Comparison of ENCODE assay signal across 31 cellular contexts in the genomic region with DNA sequence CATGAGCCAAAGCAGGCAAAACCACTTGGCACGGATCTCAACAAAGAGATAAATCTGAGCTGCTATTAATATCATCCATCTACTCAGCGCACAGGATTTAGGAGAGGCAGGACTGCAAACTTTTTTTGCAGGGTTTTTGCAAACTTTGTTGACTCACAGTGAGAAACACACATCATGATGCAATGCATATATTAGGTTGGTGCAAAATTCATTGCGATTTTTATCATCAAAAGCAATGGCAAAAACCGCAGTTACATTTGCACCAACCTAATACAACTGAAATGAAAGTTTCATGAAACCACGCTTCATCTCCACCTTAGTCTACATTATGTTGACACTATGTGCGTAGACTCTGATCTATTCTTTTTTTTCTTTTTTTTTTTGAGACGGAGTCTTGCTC. TPM values are rescaled to one million over a fixed set of nuclear protein-coding genes. Genes with fewer than 3 reads are reported as not detected.
"Had no signal": no experiment of that assay in that cellular context is flagged by ENCODE, and none has a peak within 500 bp of the region (broad histone marks: within the 10 kb centered on the region; RNA-seq: fewer than 3 reads in every experiment).

No MANE protein-coding gene starts in this region.

- H2AFZ ChIP-seq: hepatocyte had no signal

- H3K36me3 ChIP-seq: esophagus muscularis mucosa, gastroesophageal sphincter, heart left ventricle, prostate gland, right atrium auricular region, sigmoid colon, thoracic aorta, tibial nerve, upper lobe of left lung had no signal

- H3K4me3 ChIP-seq: coronary artery, esophagus muscularis mucosa, gastroesophageal sphincter, heart left ventricle, hepatocyte, lung, mucosa of descending colon, prostate gland, right atrium auricular region, sigmoid colon, thoracic aorta, tibial nerve, upper lobe of left lung had no signal

- H3K36me3 Mint-ChIP-seq: mesothelial cell of epicardium; naive B cell; natural killer cell treated with Interleukin-12 subunit alpha and Interleukin-12 subunit beta and Interleukin-15 and Interleukin-18, amount 100 ng/mL, for 72 hours; stimulated activated memory B cell treated with anti-CD40 and anti-IgM and Interleukin-4, amounts not matched to agents 10 μg/mL and 1 μg/mL and 100 μg/mL, for 72 hours had no signal

- H3K4me1 Mint-ChIP-seq: mesothelial cell of epicardium; naive B cell; stimulated activated memory B cell treated with anti-CD40 and anti-IgM and Interleukin-4, amounts not matched to agents 10 μg/mL and 1 μg/mL and 100 μg/mL, for 72 hours had no signal

- H3K4me3 Mint-ChIP-seq: mesothelial cell of epicardium; naive B cell; natural killer cell treated with Interleukin-12 subunit alpha and Interleukin-12 subunit beta and Interleukin-15 and Interleukin-18, amount 100 ng/mL, for 72 hours; stimulated activated memory B cell treated with anti-CD40 and anti-IgM and Interleukin-4, amounts not matched to agents 10 μg/mL and 1 μg/mL and 100 μg/mL, for 72 hours had no signal

- H3K9me3 ChIP-seq: esophagus muscularis mucosa, gastroesophageal sphincter, heart left ventricle, mucosa of descending colon, prostate gland, right atrium auricular region, sigmoid colon, thoracic aorta, upper lobe of left lung had no signal

- H3K27ac ChIP-seq: coronary artery, esophagus muscularis mucosa, foreskin keratinocyte, gastroesophageal sphincter, heart left ventricle, hepatocyte, prostate gland, right atrium auricular region, sigmoid colon, thoracic aorta, tibial nerve, upper lobe of left lung had no signal

- H3K4me1 ChIP-seq: foreskin keratinocyte, prostate gland had no signal

- ATAC-seq: foreskin keratinocyte; gastroesophageal sphincter; heart left ventricle; left lobe of liver; mucosa of descending colon; natural killer cell treated with Interleukin-12 subunit alpha and Interleukin-12 subunit beta and Interleukin-15 and Interleukin-18, amount 100 ng/mL, for 72 hours; stimulated activated memory B cell treated with anti-CD40 and anti-IgM and Interleukin-4, amounts not matched to agents 10 μg/mL and 1 μg/mL and 100 μg/mL, for 72 hours; stimulated activated naive CD8-positive, alpha-beta T cell treated with anti-CD3 and anti-CD28 coated beads, Interleukin-15, Interleukin-2, amounts not matched to agents 100 U/mL and 50 U/mL, for 24 hours had no signal

- H3K9me3 Mint-ChIP-seq: mesothelial cell of epicardium; natural killer cell treated with Interleukin-12 subunit alpha and Interleukin-12 subunit beta and Interleukin-15 and Interleukin-18, amount 100 ng/mL, for 72 hours; stimulated activated memory B cell treated with anti-CD40 and anti-IgM and Interleukin-4, amounts not matched to agents 10 μg/mL and 1 μg/mL and 100 μg/mL, for 72 hours had no signal

- H3K27ac Mint-ChIP-seq: mesothelial cell of epicardium; natural killer cell treated with Interleukin-12 subunit alpha and Interleukin-12 subunit beta and Interleukin-15 and Interleukin-18, amount 100 ng/mL, for 72 hours; stimulated activated memory B cell treated with anti-CD40 and anti-IgM and Interleukin-4, amounts not matched to agents 10 μg/mL and 1 μg/mL and 100 μg/mL, for 72 hours had no signal

- DNase-seq: dermis blood vessel endothelial cell; effector memory CD4-positive, alpha-beta T cell; foreskin keratinocyte; kidney; mesenchymal stem cell; mucosa of descending colon; naive B cell; nucleus accumbens; sigmoid colon; stimulated activated CD4-positive, alpha-beta T cell treated with anti-CD3 and anti-CD28 coated beads, Interleukin-4, amount 100 ng/mL, for 4 hours; stimulated activated naive CD8-positive, alpha-beta T cell treated with anti-CD3 and anti-CD28 coated beads, Interleukin-15, Interleukin-2, amounts not matched to agents 100 U/mL and 50 U/mL, for 24 hours; substantia nigra; upper lobe of left lung had no signal

- H3K79me2 ChIP-seq: hepatocyte had no signal

- H3K4me2 ChIP-seq: hepatocyte had no signal

RNA-seq across cellular contexts. Expression of gene NOVA2, which starts 4.5 kb away (rescaled TPM):
- total RNA-seq: epithelial cell of proximal tubule; fibroblast of lung; foreskin keratinocyte; hepatocyte; natural killer cell treated with Interleukin-12 subunit alpha and Interleukin-12 subunit beta and Interleukin-15 and Interleukin-18, amount 100 ng/mL, for 72 hours; osteocyte had no signal

RNA-seq across cellular contexts. Expression of gene PGLYRP1, which starts 44.7 kb away (rescaled TPM):
- total RNA-seq: dermis blood vessel endothelial cell; endothelial cell of umbilical vein; epithelial cell of proximal tubule; fibroblast of lung; foreskin keratinocyte; gastroesophageal sphincter; hepatocyte; kidney; mesothelial cell of epicardium; mucosa of descending colon; natural killer cell treated with Interleukin-12 subunit alpha and Interleukin-12 subunit beta and Interleukin-15 and Interleukin-18, amount 100 ng/mL, for 72 hours; osteocyte; prostate gland; right atrium auricular region; sigmoid colon; thoracic aorta; tibial nerve had no signal
- polyA plus RNA-seq: endothelial cell of umbilical vein, fibroblast of lung, foreskin keratinocyte, hepatocyte had no signal
